Comparison of ENCODE assay signal across 9 cellular contexts in genomic region chr20:38304845-38305447, GRCh38. TPM values are rescaled to one million over a fixed set of nuclear protein-coding genes. Genes with fewer than 3 reads are reported as not detected.
DNase-seq lines count a peak whose midpoint lies in the region; ATAC-seq, FAIRE-seq and TF ChIP-seq lines count a peak whose summit lies in the region.
"Had no signal": no experiment of that assay in that cellular context is flagged by ENCODE, and none has a peak within 500 bp of the region (broad histone marks: within the 10 kb centered on the region; RNA-seq: fewer than 3 reads in every experiment).

No MANE protein-coding gene starts in this region.

- H3K9me3 ChIP-seq in endothelial cell of umbilical vein (replicated peaks; ENCODE audit: control insufficient read depth, insufficient read depth, low read length), result no peaks in the 10 kb centered on the region
- no peaks in the 10 kb centered on the region for H3K9me3 ChIP-seq in osteoblast (ENCODE audit: low read depth, low read length)
- H3K9me3 ChIP-seq in CD8-positive, alpha-beta memory T cell (ENCODE audit: low read length), result no peaks in the 10 kb centered on the region

- H3K4me1 Mint-ChIP-seq in CD8-positive, alpha-beta memory T cell, result peaks cover 12 to 22% (median 16%) of the 10 kb centered on the region in 3 donors

- peak; percentile 58 for TF ChIP-seq CTCF in GM12872 (IDR thresholded peaks at IDR 0.05; ENCODE audit: insufficient read depth, low read depth, low read length)
- TF ChIP-seq CTCF in endothelial cell of umbilical vein (IDR thresholded peaks at IDR 0.05; ENCODE audit: extremely low read depth in 1 of 2, insufficient read depth in 1 of 2, low read depth in 1 of 2, low read length in 2 of 2), result peak; percentile 40 to 70
- peak; percentile 68 for TF ChIP-seq CTCF in osteoblast (IDR thresholded peaks at IDR 0.05; ENCODE audit: extremely low read depth, low read depth, low read length)
- TF ChIP-seq CTCF in omental fat pad (IDR thresholded peaks at IDR 0.05), result no peak

- BruUV-seq in endothelial cell of umbilical vein (replicated peaks; lab: Mats Ljungman, UMichigan), result no TSS peak

- H4K20me1 ChIP-seq in endothelial cell of umbilical vein (replicated peaks; ENCODE audit: control insufficient read depth, extremely low read depth, insufficient read depth, low read length), result no peaks in the 10 kb centered on the region
- no peaks in the 10 kb centered on the region for H4K20me1 ChIP-seq in osteoblast (ENCODE audit: insufficient read depth, low read length)

- POLR2A ChIA-PET in endothelial cell of umbilical vein (lab: Charles Lee), result no interaction called here
- POLR2A ChIA-PET in CD8-positive, alpha-beta memory T cell (lab: Charles Lee), result no interaction called here

- intact Hi-C loops in endothelial cell of umbilical vein (cut with micrococcal nuclease), result loop anchor here (1.0 kb wide), 1 partner anchor 76 kb away; no protein-coding TSS in a partner anchor

- no peak overlapping the region for H3K9ac ChIP-seq in endothelial cell of umbilical vein (replicated peaks; ENCODE audit: extremely low read depth, insufficient read depth, low read length)

- no peaks in the 10 kb centered on the region for H3K36me3 ChIP-seq in endothelial cell of umbilical vein (ENCODE audit: control insufficient read depth in 2 of 2, extremely low read depth in 1 of 2, insufficient read depth in 2 of 2, low read length in 2 of 2)
- no peaks in the 10 kb centered on the region for H3K36me3 ChIP-seq in osteoblast (ENCODE audit: insufficient read depth, low read length)
- no peaks in the 10 kb centered on the region for H3K36me3 ChIP-seq in CD8-positive, alpha-beta memory T cell (ENCODE audit: insufficient read depth, low read length)

- no peaks in the 10 kb centered on the region for H3K9me3 Mint-ChIP-seq in CD8-positive, alpha-beta memory T cell

- ATAC-seq in HG03342 (IDR thresholded peaks at IDR 0.05; ENCODE audit: unreplicated experiment) (no peak), omental fat pad (ENCODE audit: low FRiP score) (no peak)

- H3K4me2 ChIP-seq in endothelial cell of umbilical vein (ENCODE audit: insufficient read depth, low read length) (no peak overlapping the region), osteoblast (ENCODE audit: insufficient read depth, low read length) (no peak overlapping the region)

- peaks cover 38 to 65% of the 10 kb centered on the region in 2 donors for H3K27me3 Mint-ChIP-seq in CD8-positive, alpha-beta memory T cell

- no peak overlapping the region for H3K4me3 Mint-ChIP-seq in CD8-positive, alpha-beta memory T cell

- DNase-seq in AG08396 (ENCODE audit: low spot score) (peak; percentile 66), OCI-M1 (lab: John Stamatoyannopoulos, UW) (peak; percentile 72), endothelial cell of umbilical vein (ENCODE audit: low read depth, low spot score) (peak; percentile 30), osteoblast (ENCODE audit: insufficient read length, low spot score, missing footprints) (no peak), omental fat pad (ENCODE audit: low spot score) (no peak)
- no peak for DNase-seq in CD8-positive, alpha-beta memory T cell

- no peak overlapping the region for H3K27ac ChIP-seq in endothelial cell of umbilical vein (ENCODE audit: insufficient read depth, low read depth, low read length)
- H3K27ac ChIP-seq in osteoblast (ENCODE audit: low read depth, low read length), result no peak overlapping the region
- H3K27ac ChIP-seq in CD8-positive, alpha-beta memory T cell (ENCODE audit: low read depth, low read length), result no peak overlapping the region

- dilution Hi-C loops in endothelial cell of umbilical vein (cut with MboI; ENCODE audit: extremely low pct_ligation_motif_present, low sequenced_read_pairs), result no loop called here

- H3K4me3 ChIP-seq in endothelial cell of umbilical vein (replicated peaks in 1 of 3; ENCODE audit: insufficient read depth in 1 of 3, low read depth in 1 of 3, low read length in 3 of 3) (no peak overlapping the region), osteoblast (ENCODE audit: insufficient read depth, low read length) (no peak overlapping the region)
- no peak overlapping the region for H3K4me3 ChIP-seq in CD8-positive, alpha-beta memory T cell (ENCODE audit: low read length)

- H3K36me3 Mint-ChIP-seq in CD8-positive, alpha-beta memory T cell, result peaks cover 0 to 4% (median 0%) of the 10 kb centered on the region in 3 donors

- TF ChIP-seq POLR2A in endothelial cell of umbilical vein (IDR thresholded peaks at IDR 0.05; ENCODE audit: low read depth, low read length), result no peak

- FAIRE-seq in endothelial cell of umbilical vein (lab: Jason Lieb, UNC), result peak; percentile 62

- H3K79me2 ChIP-seq in endothelial cell of umbilical vein (ENCODE audit: control insufficient read depth, insufficient read depth, low read length) (no peaks in the 10 kb centered on the region), osteoblast (ENCODE audit: insufficient read depth, low read length) (no peaks in the 10 kb centered on the region)

- H3K27ac Mint-ChIP-seq in CD8-positive, alpha-beta memory T cell, result no peak overlapping the region

- CTCF ChIA-PET in endothelial cell of umbilical vein (lab: Charles Lee), result interaction anchor here (0.5 to 9.2 kb wide), 24 partner anchors 9 to 771 kb away, joined by 3 to 204 read pairs (median 4); no protein-coding TSS in a partner anchor
- CTCF ChIA-PET in CD8-positive, alpha-beta memory T cell (lab: Charles Lee), result no interaction called here

- H2AFZ ChIP-seq in endothelial cell of umbilical vein (ENCODE audit: low read depth, low read length), result no peak overlapping the region
- no peak overlapping the region for H2AFZ ChIP-seq in osteoblast (ENCODE audit: low read length)

- H3K4me1 ChIP-seq in endothelial cell of umbilical vein (ENCODE audit: control insufficient read depth, extremely low read depth, insufficient read depth, low read length) (no peaks in the 10 kb centered on the region), osteoblast (ENCODE audit: insufficient read depth, low read length) (peaks cover 20% of the 10 kb centered on the region)
- no peaks in the 10 kb centered on the region for H3K4me1 ChIP-seq in CD8-positive, alpha-beta memory T cell (ENCODE audit: insufficient read depth, low read length)

- H3K27me3 ChIP-seq in endothelial cell of umbilical vein (ENCODE audit: control insufficient read depth in 2 of 2, insufficient read depth in 2 of 2, low read length in 2 of 2) (peaks cover 2% of the 10 kb centered on the region in 2 experiments), osteoblast (ENCODE audit: insufficient read depth, low read length) (no peaks in the 10 kb centered on the region)
- peaks cover 13% of the 10 kb centered on the region for H3K27me3 ChIP-seq in CD8-positive, alpha-beta memory T cell (ENCODE audit: insufficient read depth, low read length, poor library complexity, severe bottlenecking)

- H3K9me1 ChIP-seq in endothelial cell of umbilical vein (replicated peaks; ENCODE audit: control insufficient read depth, extremely low read depth, insufficient read depth, low read length), result no peaks in the 10 kb centered on the region

TF ChIP-seq in endothelial cell of umbilical vein, 7 proteins besides CTCF, POLR2A, EP300 and RAD21 (continues in another document):
- TF ChIP-seq JUN (IDR thresholded peaks at IDR 0.05; ENCODE audit: borderline replicate concordance, insufficient read depth, insufficient read length, low read depth) (no peak), FOS (IDR thresholded peaks at IDR 0.05; ENCODE audit: borderline replicate concordance, insufficient read depth, low read length) (no peak), MAX (IDR thresholded peaks at IDR 0.05; ENCODE audit: insufficient read depth, insufficient read length) (no peak), MYC (IDR thresholded peaks at IDR 0.05; ENCODE audit: low read depth, low read length) (no peak)

RNA-seq across cellular contexts. Expression of gene BPI, which starts 1.0 kb away (rescaled TPM):
- total RNA-seq in endothelial cell of umbilical vein (not detected in 2 replicates), osteoblast (under 0.01 TPM in 1 of 2 replicates, not detected in the other), omental fat pad (under 1 TPM in 2 of 4 donors, not detected in 2; 0.63 to 0.74 TPM)
- not detected in 2 replicates for polyA plus RNA-seq in endothelial cell of umbilical vein
- polyA plus RNA-seq in endothelial cell of umbilical vein (2011; cell fraction: cytosol; rRNA removed), result not detected in 2 replicates
- not detected in 2 replicates for polyA plus RNA-seq in endothelial cell of umbilical vein (2011; cell fraction: nucleus; rRNA removed)
- polyA plus RNA-seq in endothelial cell of umbilical vein (2012), result not detected in 2 replicates
- not detected in 2 replicates for polyA minus RNA-seq in endothelial cell of umbilical vein
- not detected for polyA minus RNA-seq in endothelial cell of umbilical vein (2011; cell fraction: cytosol; rRNA and poly(A)+ RNA removed)
- polyA minus RNA-seq in endothelial cell of umbilical vein (2011; cell fraction: nucleus; rRNA and poly(A)+ RNA removed), result not detected in 2 replicates
- not detected for total RNA-seq in CD8-positive, alpha-beta memory T cell
- not detected for polyA plus RNA-seq in CD8-positive, alpha-beta memory T cell

RNA-seq across cellular contexts. Expression of gene LBP, which starts 41.3 kb away (rescaled TPM):
- total RNA-seq in endothelial cell of umbilical vein, result not detected in 2 replicates
- polyA plus RNA-seq in endothelial cell of umbilical vein, result 0.03 TPM in 1 of 2 replicates, not detected in the other
- 0.06 TPM in 1 of 2 replicates, not detected in the other for polyA plus RNA-seq in endothelial cell of umbilical vein (2011; cell fraction: cytosol; rRNA removed)
- not detected in 2 replicates for polyA plus RNA-seq in endothelial cell of umbilical vein (2011; cell fraction: nucleus; rRNA removed)
- polyA plus RNA-seq in endothelial cell of umbilical vein (2012), result 0.10 TPM in 1 of 2 replicates, not detected in the other
- polyA minus RNA-seq in endothelial cell of umbilical vein, result 0.39 TPM in 1 of 2 replicates, not detected in the other
- not detected for polyA minus RNA-seq in endothelial cell of umbilical vein (2011; cell fraction: cytosol; rRNA and poly(A)+ RNA removed)
- not detected in 2 replicates for polyA minus RNA-seq in endothelial cell of umbilical vein (2011; cell fraction: nucleus; rRNA and poly(A)+ RNA removed)
- total RNA-seq in osteoblast, result 1.8 and 2.9 TPM in 2 replicates
- not detected for total RNA-seq in CD8-positive, alpha-beta memory T cell
- polyA plus RNA-seq in CD8-positive, alpha-beta memory T cell, result not detected
- 10 to 100 TPM in 2 of 4 donors, 1 to 10 TPM in 1, under 1 TPM in 1; 0.95 to 59.9 (median 7.0) TPM for total RNA-seq in omental fat pad
- polyA plus RNA-seq: esophagus had no signal

RNA-seq across cellular contexts. Expression of gene KIAA1755, which starts 44.4 kb away (rescaled TPM):
- total RNA-seq in endothelial cell of umbilical vein (0.51 and 0.58 TPM in 2 replicates), osteoblast (2.5 and 2.7 TPM in 2 replicates), omental fat pad (1 to 10 TPM in 3 of 4 donors, under 1 TPM in 1; 0.24 to 9.9 (median 1.6) TPM)
- polyA plus RNA-seq in endothelial cell of umbilical vein, result 0.36 and 0.37 TPM in 2 replicates
- polyA plus RNA-seq in endothelial cell of umbilical vein (2011; cell fraction: cytosol; rRNA removed), result 0.13 and 0.25 TPM in 2 replicates
- polyA plus RNA-seq in endothelial cell of umbilical vein (2011; cell fraction: nucleus; rRNA removed), result 0.66 and 34.2 TPM in 2 replicates
- polyA plus RNA-seq in endothelial cell of umbilical vein (2012), result 1.5 and 5.8 TPM in 2 replicates
- 0.40 and 0.73 TPM in 2 replicates for polyA minus RNA-seq in endothelial cell of umbilical vein
- not detected for polyA minus RNA-seq in endothelial cell of umbilical vein (2011; cell fraction: cytosol; rRNA and poly(A)+ RNA removed)
- 0.24 and 0.38 TPM in 2 replicates for polyA minus RNA-seq in endothelial cell of umbilical vein (2011; cell fraction: nucleus; rRNA and poly(A)+ RNA removed)
- not detected for total RNA-seq in CD8-positive, alpha-beta memory T cell
- polyA plus RNA-seq in CD8-positive, alpha-beta memory T cell, result not detected

Comparison
In these comparisons a context has a peak if more than half of its experiments do, and no peak if none do; other contexts are left out.
1. DNase-seq: peak in AG08396 (single experiment), OCI-M1 (single experiment) and endothelial cell of umbilical vein (single experiment); none in osteoblast (single experiment), CD8-positive, alpha-beta memory T cell (0 of 5) and omental fat pad (single experiment).
2. CTCF ChIP-seq: peak in GM12872 (single experiment), endothelial cell of umbilical vein (2 of 2) and osteoblast (single experiment); none in omental fat pad (0 of 3).